In the genomic region with DNA sequence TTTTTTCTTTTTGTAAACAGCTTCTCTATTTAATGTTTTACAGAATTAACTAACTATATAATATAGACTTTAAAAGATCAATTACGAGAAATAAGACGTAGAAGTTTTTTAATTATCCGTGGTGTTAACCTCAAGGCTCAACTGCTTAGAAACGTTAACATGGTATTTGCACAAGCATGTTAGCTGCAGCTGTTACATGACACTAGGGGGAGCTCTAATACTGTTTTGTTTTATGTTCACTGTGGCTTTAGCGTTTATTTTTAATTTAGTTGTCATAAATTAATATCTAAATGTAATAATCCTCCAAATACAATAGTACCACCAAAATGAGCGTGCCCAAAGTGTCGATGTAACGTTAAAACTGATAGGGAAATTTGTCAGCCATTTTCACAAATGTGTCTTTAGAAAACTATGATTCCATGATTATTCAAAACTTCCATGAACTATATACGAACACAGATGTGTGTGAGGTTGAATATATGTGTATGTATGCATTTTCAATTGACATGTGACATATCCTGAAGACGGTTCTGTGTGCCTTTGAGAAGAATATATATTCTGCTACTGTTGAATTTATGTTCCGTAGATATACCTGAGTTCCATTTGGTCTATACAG, we compare ENCODE assay signal across 8 cellular contexts.
A peak's percentile ranks its signal among the peaks of the same experiment; 100 is the strongest.
DNase-seq lines count a peak whose midpoint lies in the region; ATAC-seq and TF ChIP-seq lines count a peak whose summit lies in the region.

No MANE protein-coding gene starts in this region.

- CTCF ChIA-PET in PC-9 (lab: Charles Lee) = no interaction called here

- H2AFZ ChIP-seq in PC-9 = no peak overlapping the region

- H3K4me1 ChIP-seq in PC-9 (replicated peaks; ENCODE audit: insufficient read depth) (no peaks in the 10 kb centered on the region), esophagus muscularis mucosa (no peaks in the 10 kb centered on the region)

- H3K4me3 ChIP-seq in AG10803 (ENCODE audit: low read length) (no peak overlapping the region), PC-9 (no peak overlapping the region), esophagus muscularis mucosa (no peak overlapping the region)

- H3K36me3 ChIP-seq in PC-9 (ENCODE audit: low read depth) (no peaks in the 10 kb centered on the region), esophagus muscularis mucosa (no peaks in the 10 kb centered on the region)

- intact Hi-C loops in PC-9 (cut with micrococcal nuclease; ENCODE audit: unreplicated experiment) (loop anchor here (5.0 to 10.0 kb wide), 6 partner anchors 243 to 1661 kb away; no protein-coding TSS in a partner anchor), esophagus muscularis mucosa (cut with DNase I) (loop anchor here (10.0 kb wide), 1 partner anchor 1663 kb away; no protein-coding TSS in a partner anchor)

- POLR2A ChIA-PET in PC-9 (lab: Charles Lee; ENCODE audit: unreplicated experiment) = no interaction called here

- no TSS peak for BruUV-seq in PC-9 (replicated peaks; lab: Mats Ljungman, UMichigan)

- H3K27ac ChIP-seq in PC-9 (no peak overlapping the region), esophagus muscularis mucosa (replicated peaks in 1 of 4) (no peak overlapping the region)

- TF ChIP-seq POLR2A in esophagus muscularis mucosa (IDR thresholded peaks at IDR 0.05; ENCODE audit: low read depth) = no peak

- H3K4me2 ChIP-seq in PC-9 = no peak overlapping the region

- H3F3A ChIP-seq in PC-9 (ENCODE audit: insufficient read depth, low read depth) = no peaks in the 10 kb centered on the region

- H4K20me1 ChIP-seq in PC-9 (ENCODE audit: insufficient read depth) = no peaks in the 10 kb centered on the region

- ATAC-seq in GM18519 (IDR thresholded peaks at IDR 0.05; ENCODE audit: low FRiP score, unreplicated experiment) (peak; percentile 78), HG03558 (IDR thresholded peaks at IDR 0.05; ENCODE audit: extremely low read depth, unreplicated experiment) (peak; percentile 64)

- no peak for TF ChIP-seq EP300 in esophagus muscularis mucosa (IDR thresholded peaks at IDR 0.05)

- H3K9me3 ChIP-seq in PC-9 (ENCODE audit: insufficient read depth, low read depth) = no peaks in the 10 kb centered on the region
- no peaks in the 10 kb centered on the region for H3K9me3 ChIP-seq in esophagus muscularis mucosa

- TF ChIP-seq CTCF in AG10803 (conservative IDR thresholded peaks at IDR 0.05; ENCODE audit: low read length) = peak; percentile 88
- peak; percentile 91 for TF ChIP-seq CTCF in PC-9 (conservative IDR thresholded peaks at IDR 0.05)
- TF ChIP-seq CTCF in esophagus muscularis mucosa (IDR thresholded peaks at IDR 0.05) = peak; percentile 48 to 76 (median 68)

- H3K27me3 ChIP-seq in PC-9 (ENCODE audit: insufficient read depth, low read depth) (no peaks in the 10 kb centered on the region), esophagus muscularis mucosa (no peaks in the 10 kb centered on the region)

- no peaks in the 10 kb centered on the region for H3K9me2 ChIP-seq in PC-9 (ENCODE audit: insufficient read depth)

- no peaks in the 10 kb centered on the region for H3K79me2 ChIP-seq in PC-9 (ENCODE audit: low read depth)

- peak; percentile 27 for DNase-seq in AG10803 (ENCODE audit: low read depth)
- DNase-seq in PC-9 = peak in 1 of 2 experiments; percentile 39
- no peak for DNase-seq in esophagus muscularis mucosa (ENCODE audit: extremely low spot score)
- DNase-seq in pulmonary artery endothelial cell (ENCODE audit: low read depth, low spot score) = peak; percentile 1
- DNase-seq in activated CD8-positive, alpha-beta memory T cell treated with anti-CD3 and anti-CD28 coated beads, Interleukin-2, amount 50 U/mL, for 4 hours = no peak
- no peak for DNase-seq in stimulated activated naive CD4-positive, alpha-beta T cell treated with Interleukin-2 at 50 U/mL for 16 hours (lab: John Stamatoyannopoulos, UW)

- WGBS in esophagus muscularis mucosa = 15% methylated on average over 11 of the region's 11 CpGs

Comparison
In these comparisons a context has a peak if more than half of its experiments do, and no peak if none do; other contexts are left out.
1. DNase-seq: peak in AG10803 (single experiment) and pulmonary artery endothelial cell (single experiment); none in esophagus muscularis mucosa (single experiment), activated CD8-positive, alpha-beta memory T cell treated with anti-CD3 and anti-CD28 coated beads, Interleukin-2, amount 50 U/mL, for 4 hours (single experiment) and stimulated activated naive CD4-positive, alpha-beta T cell treated with Interleukin-2 at 50 U/mL for 16 hours (single experiment).
2. Peak in every context shown above with its lines, with median percentiles within 50 percentile points of each other: CTCF ChIP-seq.